Comparison of ENCODE assay signal across 13 cellular contexts in genomic region chr6:3561745-3562144, GRCh38.
DNase-seq lines count a peak whose midpoint lies in the region; ATAC-seq lines count a peak whose summit lies in the region.
"Had no signal": no experiment of that assay in that cellular context is flagged by ENCODE, and none has a peak within 500 bp of the region (broad histone marks: within the 10 kb centered on the region; RNA-seq: fewer than 3 reads in every experiment).

No MANE protein-coding gene starts in this region.

- no peak overlapping the region for H3K4me3 Mint-ChIP-seq in activated CD4-positive, alpha-beta T cell treated with anti-CD3 and anti-CD28 coated beads, Interleukin-2, amount 10 ng/mL, durations not matched to agents 7 days and 5 days

- peak overlapping the region; percentile 43 to 78 (median 63) for H3K4me2 ChIP-seq in BLaER1 treated with 17β-estradiol and CSF1 and Interleukin-3, amounts not matched to agents 10 nM and 100 nM

- CTCF ChIA-PET in activated CD4-positive, alpha-beta T cell treated with anti-CD3 and anti-CD28 coated beads, Interleukin-2, amount 10 ng/mL, durations not matched to agents 7 days and 5 days (lab: Charles Lee): no interaction called here

- H3K9me3 Mint-ChIP-seq in activated CD4-positive, alpha-beta T cell treated with anti-CD3 and anti-CD28 coated beads, Interleukin-2, amount 10 ng/mL, durations not matched to agents 7 days and 5 days: no peaks in the 10 kb centered on the region

- H3K27ac ChIP-seq in BLaER1 treated with 17β-estradiol and CSF1 and Interleukin-3, amounts not matched to agents 10 nM and 100 nM: peak overlapping the region in 8 of 11 experiments; percentile 14 to 65 (median 56); a peak in 12 of 22 replicates

- H3K27me3 Mint-ChIP-seq in activated CD4-positive, alpha-beta T cell treated with anti-CD3 and anti-CD28 coated beads, Interleukin-2, amount 10 ng/mL, durations not matched to agents 7 days and 5 days: peaks cover 12% of the 10 kb centered on the region

- H3K27me3 ChIP-seq in BLaER1 treated with 17β-estradiol and CSF1 and Interleukin-3, amounts not matched to agents 10 nM and 100 nM: no peaks in the 10 kb centered on the region

- no peaks in the 10 kb centered on the region for H3K4me1 Mint-ChIP-seq in activated CD4-positive, alpha-beta T cell treated with anti-CD3 and anti-CD28 coated beads, Interleukin-2, amount 10 ng/mL, durations not matched to agents 7 days and 5 days

- no peaks in the 10 kb centered on the region for H3K36me3 ChIP-seq in BLaER1 treated with 17β-estradiol and CSF1 and Interleukin-3, amounts not matched to agents 10 nM and 100 nM

- no peak overlapping the region for H3K27ac Mint-ChIP-seq in activated CD4-positive, alpha-beta T cell treated with anti-CD3 and anti-CD28 coated beads, Interleukin-2, amount 10 ng/mL, durations not matched to agents 7 days and 5 days

- DNase-seq in NCI-H1436 (lab: John Stamatoyannopoulos, UW): peak; percentile 77
- peak; percentile 17 for DNase-seq in amniotic epithelial cell (ENCODE audit: low read depth)
- peak; percentile 81 for DNase-seq in left kidney (ENCODE audit: low read depth, low spot score)
- no peak for DNase-seq in activated CD4-positive, alpha-beta T cell treated with anti-CD3 and anti-CD28 coated beads, Interleukin-2, amount 10 ng/mL, durations not matched to agents 7 days and 5 days
- no peak for DNase-seq in NCI-H510A treated with DMSO at 0.1 percent for 48 hours (lab: John Stamatoyannopoulos, UW)
- DNase-seq in NCI-H128 (lab: John Stamatoyannopoulos, UW; ENCODE audit: unreplicated experiment): no peak
- DNase-seq: activated CD4-positive, alpha-beta T cell treated with anti-CD3 and anti-CD28 coated beads for 48 hours; cerebellar nuclear complex; DMS79; NCI-H446 had no signal

- H3K36me3 Mint-ChIP-seq in activated CD4-positive, alpha-beta T cell treated with anti-CD3 and anti-CD28 coated beads, Interleukin-2, amount 10 ng/mL, durations not matched to agents 7 days and 5 days (ENCODE audit: low read depth): no peaks in the 10 kb centered on the region

- peak overlapping the region in 8 of 11 experiments; percentile 0 to 40 (median 22); a peak in 7 of 22 replicates for H3K9ac ChIP-seq in BLaER1 treated with 17β-estradiol and CSF1 and Interleukin-3, amounts not matched to agents 10 nM and 100 nM

- no peak for ATAC-seq in GM21367 (IDR thresholded peaks at IDR 0.05; ENCODE audit: unreplicated experiment)
- ATAC-seq: sciatic nerve had no signal

- POLR2A ChIA-PET in activated CD4-positive, alpha-beta T cell treated with anti-CD3 and anti-CD28 coated beads, Interleukin-2, amount 10 ng/mL, durations not matched to agents 7 days and 5 days (lab: Charles Lee): no interaction called here

- H3K9me3 ChIP-seq in BLaER1 treated with 17β-estradiol and CSF1 and Interleukin-3, amounts not matched to agents 10 nM and 100 nM (replicated peaks in 1 of 11): peaks cover 0 to 9% (median 6%) of the 10 kb centered on the region in 11 experiments; a peak in 5 of 22 replicates

- peaks cover 13 to 20% (median 18%) of the 10 kb centered on the region in 10 experiments for H3K4me1 ChIP-seq in BLaER1 treated with 17β-estradiol and CSF1 and Interleukin-3, amounts not matched to agents 10 nM and 100 nM

- no peak overlapping the region; a peak in 1 of 20 replicates for H3K4me3 ChIP-seq in BLaER1 treated with 17β-estradiol and CSF1 and Interleukin-3, amounts not matched to agents 10 nM and 100 nM

- no peaks in the 10 kb centered on the region for H4K20me1 ChIP-seq in BLaER1 treated with 17β-estradiol and CSF1 and Interleukin-3, amounts not matched to agents 10 nM and 100 nM

Comparison
In these comparisons a context has a peak if more than half of its experiments do, and no peak if none do; other contexts are left out.
1. DNase-seq: peak in NCI-H1436 (single experiment), amniotic epithelial cell (single experiment) and left kidney (single experiment); none in activated CD4-positive, alpha-beta T cell treated with anti-CD3 and anti-CD28 coated beads, Interleukin-2, amount 10 ng/mL, durations not matched to agents 7 days and 5 days (single experiment), NCI-H510A treated with DMSO at 0.1 percent for 48 hours (single experiment) and NCI-H128 (single experiment).